Comparison of ENCODE assay signal across 20 cellular contexts in the genomic region with DNA sequence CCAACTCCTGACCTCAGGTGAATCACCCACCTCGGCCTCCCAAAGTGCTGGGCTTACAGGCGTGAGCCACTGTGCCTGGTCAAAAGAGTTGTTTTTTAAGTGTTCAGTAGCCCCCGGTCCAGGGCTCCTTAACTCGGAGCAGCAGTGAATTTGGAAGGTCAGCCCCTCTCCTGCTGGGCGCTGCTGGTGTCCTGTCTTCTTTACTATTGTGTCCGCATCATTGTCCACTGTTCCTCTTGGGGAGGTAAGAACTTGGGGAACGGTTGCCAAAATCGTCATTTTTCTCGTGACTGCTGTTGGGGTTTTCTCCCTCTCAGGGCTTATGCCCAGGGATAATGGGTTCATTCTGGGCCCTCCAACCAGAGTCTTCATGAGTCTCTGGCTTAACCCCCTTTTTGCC.
"Had no signal": no experiment of that assay in that cellular context is flagged by ENCODE, and none has a peak within 500 bp of the region (broad histone marks: within the 10 kb centered on the region; RNA-seq: fewer than 3 reads in every experiment).

No MANE protein-coding gene starts in this region.

- H3K9me3 Mint-ChIP-seq: memory B cell; nephron; stimulated activated effector memory CD8-positive, alpha-beta T cell treated with anti-CD3 and anti-CD28 coated beads, Interleukin-12 subunit alpha, Interleukin-12 subunit beta, amount 100 ng/mL, for 72 hours; stimulated activated naive CD8-positive, alpha-beta T cell treated with anti-CD3 and anti-CD28 coated beads, Interleukin-15, Interleukin-2, amounts not matched to agents 100 ng/mL and 50 ng/mL, for 24 hours had no signal

- DNase-seq: effector memory CD4-positive, alpha-beta T cell; left cardiac atrium; left ventricle myocardium inferior; midbrain; psoas muscle; retina; right lobe of liver; stimulated activated CD4-positive, alpha-beta T cell treated with anti-CD3 and anti-CD28 coated beads, Interleukin-4, amount 100 ng/mL, for 1 hour; stimulated activated CD8-positive, alpha-beta memory T cell treated with anti-CD3 and anti-CD28 coated beads, Interleukin-4, amount 100 ng/mL, for 48 hours; upper lobe of right lung had no signal

- H3K36me3 ChIP-seq: esophagus muscularis mucosa, left ventricle myocardium inferior, lower lobe of right lung, right lobe of liver, tibial nerve, upper lobe of right lung had no signal

- H3K4me3 Mint-ChIP-seq: memory B cell; nephron; stimulated activated effector memory CD8-positive, alpha-beta T cell treated with anti-CD3 and anti-CD28 coated beads, Interleukin-12 subunit alpha, Interleukin-12 subunit beta, amount 100 ng/mL, for 72 hours; stimulated activated naive CD8-positive, alpha-beta T cell treated with anti-CD3 and anti-CD28 coated beads, Interleukin-15, Interleukin-2, amounts not matched to agents 100 ng/mL and 50 ng/mL, for 24 hours had no signal

- H3K36me3 Mint-ChIP-seq: stimulated activated effector memory CD8-positive, alpha-beta T cell treated with anti-CD3 and anti-CD28 coated beads, Interleukin-12 subunit alpha, Interleukin-12 subunit beta, amount 100 ng/mL, for 72 hours had no signal

- ATAC-seq: psoas muscle; right lobe of liver; stimulated activated effector memory CD8-positive, alpha-beta T cell treated with anti-CD3 and anti-CD28 coated beads, Interleukin-12 subunit alpha, Interleukin-12 subunit beta, amount 100 ng/mL, for 72 hours had no signal

- H3K27ac ChIP-seq: coronary artery, hepatocyte, left ventricle myocardium inferior, lower lobe of right lung, parathyroid adenoma, psoas muscle, right lobe of liver, tibial nerve, upper lobe of right lung had no signal

- H3K4me3 ChIP-seq: coronary artery, esophagus muscularis mucosa, hepatocyte, left ventricle myocardium inferior, lower lobe of right lung, psoas muscle, right lobe of liver, tibial nerve, upper lobe of right lung had no signal

- H3K4me1 ChIP-seq: parathyroid adenoma, psoas muscle, right lobe of liver, upper lobe of right lung had no signal

- H3K9me3 ChIP-seq: esophagus muscularis mucosa, left ventricle myocardium inferior, lower lobe of right lung, psoas muscle, right lobe of liver, tibial nerve, upper lobe of right lung had no signal

- H3K27me3 ChIP-seq: esophagus muscularis mucosa, hepatocyte, right lobe of liver, tibial nerve, upper lobe of right lung had no signal

- H3K27me3 Mint-ChIP-seq: memory B cell; stimulated activated naive CD8-positive, alpha-beta T cell treated with anti-CD3 and anti-CD28 coated beads, Interleukin-15, Interleukin-2, amounts not matched to agents 100 ng/mL and 50 ng/mL, for 24 hours had no signal

- H3K27ac Mint-ChIP-seq: memory B cell; stimulated activated effector memory CD8-positive, alpha-beta T cell treated with anti-CD3 and anti-CD28 coated beads, Interleukin-12 subunit alpha, Interleukin-12 subunit beta, amount 100 ng/mL, for 72 hours; stimulated activated naive CD8-positive, alpha-beta T cell treated with anti-CD3 and anti-CD28 coated beads, Interleukin-15, Interleukin-2, amounts not matched to agents 100 ng/mL and 50 ng/mL, for 24 hours had no signal
